33 cellular contexts compared by ENCODE assay signal in the genomic region with DNA sequence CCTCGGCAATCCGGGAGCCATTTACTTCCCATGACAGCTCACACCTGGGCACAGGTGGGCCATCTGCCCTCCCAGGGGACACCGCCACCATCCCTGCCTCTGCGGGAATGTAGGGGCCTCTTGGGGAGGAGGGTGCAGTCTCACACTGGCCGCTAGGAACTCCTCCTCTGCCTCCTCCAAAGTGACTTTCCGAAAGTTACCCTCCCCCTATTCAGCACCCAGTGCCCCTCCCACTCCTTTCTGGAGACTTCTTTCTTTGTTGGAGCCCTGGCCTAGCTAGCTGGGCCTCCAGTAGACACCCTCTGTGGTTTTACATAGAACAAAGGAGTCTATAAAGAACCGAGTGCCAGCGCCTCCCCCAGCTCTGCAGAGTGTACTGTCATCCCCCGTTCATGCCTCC. TPM values are rescaled to one million over a fixed set of nuclear protein-coding genes. Genes with fewer than 3 reads are reported as not detected.
"Had no signal": no experiment of that assay in that cellular context is flagged by ENCODE, and none has a peak within 500 bp of the region (broad histone marks: within the 10 kb centered on the region; RNA-seq: fewer than 3 reads in every experiment).

No MANE protein-coding gene starts in this region.

- H3K27ac ChIP-seq: adrenal gland, ascending aorta, brain microvascular endothelial cell, neural progenitor cell, sigmoid colon, stomach, vagina had no signal

- H3K4me2 ChIP-seq: neural progenitor cell, smooth muscle cell had no signal

- H3K4me3 ChIP-seq: adrenal gland, ascending aorta, mucosa of descending colon, neural progenitor cell, sigmoid colon, smooth muscle cell, stomach, vagina had no signal

- H3K9me3 ChIP-seq: adrenal gland, mucosa of descending colon, vagina had no signal

- H3K27me3 ChIP-seq: adrenal gland, ascending aorta, brain microvascular endothelial cell, neural progenitor cell, vagina had no signal

- H2AFZ ChIP-seq: neural progenitor cell had no signal

- H3K4me3 Mint-ChIP-seq: activated naive CD8-positive, alpha-beta T cell; activated T-cell treated with anti-CD3 and anti-CD28 coated beads, Interleukin-2, amount 50 U/mL, for 24 hours; memory B cell; naive B cell; neural progenitor cell; stimulated activated memory B cell treated with anti-CD40 and anti-IgM and Interleukin-4, amounts not matched to agents 10 μg/mL and 1 μg/mL and 100 μg/mL, for 72 hours had no signal

- H3K9me3 Mint-ChIP-seq: activated T-cell treated with anti-CD3 and anti-CD28 coated beads, Interleukin-2, amount 50 U/mL, for 24 hours; activated T-helper 2 cell treated with anti-CD3 and anti-CD28 coated beads, Interferon-gamma antibody, Interleukin-2, Interleukin-4, amounts not matched to agents 10 μg/mL and 5 μg/mL and 100 μg/mL, durations not matched to agents 14 hours and 24 hours and 36 hours had no signal

- DNase-seq: activated CD4-positive, alpha-beta T cell treated with anti-CD3 and anti-CD28 coated beads, Interleukin-2, amount 50 U/mL, for 4 hours; activated CD8-positive, alpha-beta memory T cell treated with anti-CD3 and anti-CD28 coated beads for 24 hours; activated CD8-positive, alpha-beta memory T cell treated with anti-CD3 and anti-CD28 coated beads, Interleukin-2, amount 50 U/mL, for 4 hours; activated naive CD4-positive, alpha-beta T cell; activated T-cell treated with anti-CD3 and anti-CD28 coated beads, Interleukin-2, amount 50 U/mL, for 24 hours; adrenal gland; brain microvascular endothelial cell; caudate nucleus; effector memory CD4-positive, alpha-beta T cell; glutamatergic neuron; left colon; mucosa of descending colon; naive B cell; posterior cingulate gyrus; sigmoid colon; stimulated activated CD4-positive, alpha-beta T cell treated with anti-CD3 and anti-CD28 coated beads, Interleukin-15, amount 100 ng/mL, for 24 hours; stomach; T-helper 9 cell; trophoblast cell had no signal

- H3K4me1 Mint-ChIP-seq: memory B cell; naive B cell; neural progenitor cell; stimulated activated memory B cell treated with anti-CD40 and anti-IgM and Interleukin-4, amounts not matched to agents 10 μg/mL and 1 μg/mL and 100 μg/mL, for 72 hours had no signal

- H3K27ac Mint-ChIP-seq: activated naive CD8-positive, alpha-beta T cell; activated T-cell treated with anti-CD3 and anti-CD28 coated beads, Interleukin-2, amount 50 U/mL, for 24 hours; activated T-helper 2 cell treated with anti-CD3 and anti-CD28 coated beads, Interferon-gamma antibody, Interleukin-2, Interleukin-4, amounts not matched to agents 10 μg/mL and 5 μg/mL and 100 μg/mL, durations not matched to agents 14 hours and 24 hours and 36 hours; memory B cell; naive B cell; neural progenitor cell; stimulated activated memory B cell treated with anti-CD40 and anti-IgM and Interleukin-4, amounts not matched to agents 10 μg/mL and 1 μg/mL and 100 μg/mL, for 72 hours had no signal

- H3K4me1 ChIP-seq: adrenal gland, ascending aorta, neural progenitor cell, sigmoid colon, stomach, vagina had no signal

- H3K9ac ChIP-seq: neural progenitor cell had no signal

- ATAC-seq: esophagus mucosa; left colon; mucosa of descending colon; stimulated activated memory B cell treated with anti-CD40 and anti-IgM and Interleukin-4, amounts not matched to agents 10 μg/mL and 1 μg/mL and 100 μg/mL, for 72 hours had no signal

- FAIRE-seq: endothelial cell of umbilical vein, frontal cortex, keratinocyte had no signal

- H3K36me3 Mint-ChIP-seq: activated naive CD8-positive, alpha-beta T cell; neural progenitor cell; stimulated activated memory B cell treated with anti-CD40 and anti-IgM and Interleukin-4, amounts not matched to agents 10 μg/mL and 1 μg/mL and 100 μg/mL, for 72 hours had no signal

- H3K36me3 ChIP-seq: adrenal gland, ascending aorta, brain microvascular endothelial cell, neural progenitor cell, sigmoid colon, stomach, vagina had no signal

RNA-seq across cellular contexts. Expression of a gene that starts 45.8 kb away (rescaled TPM):
- total RNA-seq: ascending aorta, endothelial cell of umbilical vein, frontal cortex, omental fat pad, sigmoid colon, smooth muscle cell, temporal lobe, vagina had no signal
- polyA plus RNA-seq: adrenal gland, endothelial cell of umbilical vein, keratinocyte, smooth muscle cell had no signal
